Comparison of ENCODE assay signal across 11 cellular contexts in the genomic region with DNA sequence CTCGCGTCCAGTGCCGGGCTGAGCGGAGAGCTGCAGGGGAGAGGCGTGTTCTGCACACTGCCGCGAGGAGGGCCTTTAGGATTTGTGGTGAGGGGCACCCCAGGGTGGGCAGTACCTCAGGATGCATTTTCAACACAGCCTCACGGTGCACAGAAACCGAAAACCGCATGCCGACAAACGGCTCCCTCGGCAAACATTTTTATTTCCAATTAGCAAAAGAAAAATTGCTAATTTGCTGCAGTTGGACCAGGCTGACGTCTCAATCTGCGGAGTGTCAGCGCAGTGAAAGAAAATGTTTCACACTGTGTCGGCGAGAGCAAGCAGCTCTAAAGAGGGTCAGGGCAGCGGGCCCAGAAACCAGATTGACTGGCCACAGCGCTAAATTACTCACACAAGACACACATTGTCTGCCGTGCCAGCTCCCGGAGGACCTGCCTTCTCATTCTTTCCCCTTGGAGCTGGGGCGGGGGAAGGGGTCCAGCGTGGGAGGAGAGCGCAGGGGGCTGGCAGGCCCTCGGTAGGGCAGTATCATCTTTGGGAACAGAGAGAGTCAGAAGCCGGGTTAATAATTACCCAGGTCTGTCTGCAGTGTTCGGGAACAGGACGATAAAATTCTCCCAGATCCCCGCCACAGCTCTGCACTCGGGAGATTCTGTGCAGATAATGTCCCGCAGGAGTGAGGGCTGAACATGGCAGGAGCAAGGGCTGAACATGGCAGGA.
DNase-seq lines count a peak whose midpoint lies in the region; ATAC-seq and TF ChIP-seq lines count a peak whose summit lies in the region.
"Had no signal": no experiment of that assay in that cellular context is flagged by ENCODE, and none has a peak within 500 bp of the region (broad histone marks: within the 10 kb centered on the region; RNA-seq: fewer than 3 reads in every experiment).

No MANE protein-coding gene starts in this region.

- POLR2A ChIA-PET in CD8-positive, alpha-beta memory T cell (lab: Charles Lee), result no interaction called here

- H3K27me3 ChIP-seq in CD8-positive, alpha-beta memory T cell (ENCODE audit: insufficient read depth, low read length, poor library complexity, severe bottlenecking), result no peaks in the 10 kb centered on the region

- CTCF ChIA-PET in CD8-positive, alpha-beta memory T cell (lab: Charles Lee), result no interaction called here

- no peak for TF ChIP-seq CTCF in omental fat pad (IDR thresholded peaks at IDR 0.05)

- intact Hi-C loops in sciatic nerve (cut with DNase I), result no loop called here

- H3K27ac Mint-ChIP-seq in CD8-positive, alpha-beta memory T cell, result no peak overlapping the region
- H3K27ac Mint-ChIP-seq: activated naive CD8-positive, alpha-beta T cell; memory B cell had no signal

- no peaks in the 10 kb centered on the region for H3K36me3 ChIP-seq in CD8-positive, alpha-beta memory T cell (ENCODE audit: insufficient read depth, low read length)

- no peaks in the 10 kb centered on the region for H3K4me1 ChIP-seq in CD8-positive, alpha-beta memory T cell (ENCODE audit: insufficient read depth, low read length)

- H3K27me3 Mint-ChIP-seq in CD8-positive, alpha-beta memory T cell, result peaks cover 2 to 10% of the 10 kb centered on the region in 2 donors

- peak; percentile 2 for DNase-seq in GM04504 (ENCODE audit: low read depth)
- DNase-seq in caudate nucleus (lab: John Stamatoyannopoulos, UW), result peak; percentile 12 to 97 (median 81)
- DNase-seq in islet precursor cell, result peak; percentile 69
- peak; percentile 83 for DNase-seq in sciatic nerve (ENCODE audit: low spot score)
- DNase-seq in NCI-H524 treated with DMSO at 0.1 percent for 48 hours (lab: John Stamatoyannopoulos, UW), result no peak
- DNase-seq in omental fat pad (ENCODE audit: low spot score), result no peak
- no peak for DNase-seq in NCI-H82 (lab: John Stamatoyannopoulos, UW)
- DNase-seq in CD8-positive, alpha-beta memory T cell, result no peak

- H3K27ac ChIP-seq in caudate nucleus (ENCODE audit: low read depth, low read length), result peak overlapping the region; percentile 78
- no peak overlapping the region for H3K27ac ChIP-seq in CD8-positive, alpha-beta memory T cell (ENCODE audit: low read depth, low read length)

- H3K36me3 Mint-ChIP-seq in CD8-positive, alpha-beta memory T cell, result no peaks in the 10 kb centered on the region
- H3K36me3 Mint-ChIP-seq: activated naive CD8-positive, alpha-beta T cell; memory B cell had no signal

- ATAC-seq in sciatic nerve (peak; percentile 71), omental fat pad (ENCODE audit: low FRiP score) (no peak)
- ATAC-seq: K562 had no signal

- H3K4me3 Mint-ChIP-seq in CD8-positive, alpha-beta memory T cell, result no peak overlapping the region
- H3K4me3 Mint-ChIP-seq: activated naive CD8-positive, alpha-beta T cell; memory B cell had no signal

- H3K9me3 ChIP-seq in CD8-positive, alpha-beta memory T cell (ENCODE audit: low read length), result no peaks in the 10 kb centered on the region

- H3K9me3 Mint-ChIP-seq in CD8-positive, alpha-beta memory T cell, result no peaks in the 10 kb centered on the region
- H3K9me3 Mint-ChIP-seq: memory B cell had no signal

- H3K4me1 Mint-ChIP-seq in CD8-positive, alpha-beta memory T cell, result no peaks in the 10 kb centered on the region

- no peak overlapping the region for H3K4me3 ChIP-seq in CD8-positive, alpha-beta memory T cell (ENCODE audit: low read length)
- H3K4me3 ChIP-seq: K562 had no signal

Comparison
In these comparisons a context has a peak if more than half of its experiments do, and no peak if none do; other contexts are left out.
1. DNase-seq: peak in GM04504 (single experiment), caudate nucleus (61 of 61), islet precursor cell (single experiment) and sciatic nerve (single experiment); none in NCI-H524 treated with DMSO at 0.1 percent for 48 hours (single experiment), omental fat pad (single experiment), NCI-H82 (single experiment) and CD8-positive, alpha-beta memory T cell (0 of 5).